1 cellular context compared by ENCODE assay signal in the genomic region with DNA sequence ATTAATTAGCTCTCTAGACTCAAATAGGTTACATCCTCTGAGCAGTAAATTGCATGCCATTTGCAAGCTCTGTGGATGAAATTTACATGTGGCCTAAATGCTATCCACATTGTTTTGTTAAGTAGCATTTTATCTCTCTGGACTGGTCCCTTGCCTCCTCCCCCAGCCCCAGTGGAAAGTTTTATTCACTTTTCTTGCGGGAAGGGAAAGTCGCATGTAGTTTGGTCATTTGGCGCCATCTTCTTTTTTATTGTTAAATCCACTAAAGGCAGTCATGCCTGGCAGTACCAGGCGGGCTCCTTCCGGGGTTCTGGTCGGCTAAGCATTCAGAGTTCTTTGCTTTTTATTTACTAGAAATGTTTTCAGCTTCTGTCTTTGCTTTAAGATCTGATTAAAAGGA.
TF ChIP-seq lines count a peak whose summit lies in the region.

No MANE protein-coding gene starts in this region.

TF ChIP-seq in GM23338, 12 proteins besides CTCF, POLR2A, EP300 and RAD21:
- no peak for TF ChIP-seq ZNF462 (CRISPR knock-in tag; IDR thresholded peaks at IDR 0.05)
- TF ChIP-seq POLR2AphosphoS5 (IDR thresholded peaks at IDR 0.05; ENCODE audit: low read depth) = peak; percentile 29; the same call in 1 of the 2 replicates
- TF ChIP-seq STAT1 (IDR thresholded peaks at IDR 0.05; ENCODE audit: unreplicated experiment) = no peak
- TF ChIP-seq, protein P1, sequence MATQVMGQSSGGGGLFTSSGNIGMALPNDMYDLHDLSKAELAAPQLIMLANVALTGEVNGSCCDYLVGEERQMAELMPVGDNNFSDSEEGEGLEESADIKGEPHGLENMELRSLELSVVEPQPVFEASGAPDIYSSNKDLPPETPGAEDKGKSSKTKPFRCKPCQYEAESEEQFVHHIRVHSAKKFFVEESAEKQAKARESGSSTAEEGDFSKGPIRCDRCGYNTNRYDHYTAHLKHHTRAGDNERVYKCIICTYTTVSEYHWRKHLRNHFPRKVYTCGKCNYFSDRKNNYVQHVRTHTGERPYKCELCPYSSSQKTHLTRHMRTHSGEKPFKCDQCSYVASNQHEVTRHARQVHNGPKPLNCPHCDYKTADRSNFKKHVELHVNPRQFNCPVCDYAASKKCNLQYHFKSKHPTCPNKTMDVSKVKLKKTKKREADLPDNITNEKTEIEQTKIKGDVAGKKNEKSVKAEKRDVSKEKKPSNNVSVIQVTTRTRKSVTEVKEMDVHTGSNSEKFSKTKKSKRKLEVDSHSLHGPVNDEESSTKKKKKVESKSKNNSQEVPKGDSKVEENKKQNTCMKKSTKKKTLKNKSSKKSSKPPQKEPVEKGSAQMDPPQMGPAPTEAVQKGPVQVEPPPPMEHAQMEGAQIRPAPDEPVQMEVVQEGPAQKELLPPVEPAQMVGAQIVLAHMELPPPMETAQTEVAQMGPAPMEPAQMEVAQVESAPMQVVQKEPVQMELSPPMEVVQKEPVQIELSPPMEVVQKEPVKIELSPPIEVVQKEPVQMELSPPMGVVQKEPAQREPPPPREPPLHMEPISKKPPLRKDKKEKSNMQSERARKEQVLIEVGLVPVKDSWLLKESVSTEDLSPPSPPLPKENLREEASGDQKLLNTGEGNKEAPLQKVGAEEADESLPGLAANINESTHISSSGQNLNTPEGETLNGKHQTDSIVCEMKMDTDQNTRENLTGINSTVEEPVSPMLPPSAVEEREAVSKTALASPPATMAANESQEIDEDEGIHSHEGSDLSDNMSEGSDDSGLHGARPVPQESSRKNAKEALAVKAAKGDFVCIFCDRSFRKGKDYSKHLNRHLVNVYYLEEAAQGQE (IDR thresholded peaks at IDR 0.05; ENCODE audit: unreplicated experiment) = no peak
- TF ChIP-seq, protein P2, sequence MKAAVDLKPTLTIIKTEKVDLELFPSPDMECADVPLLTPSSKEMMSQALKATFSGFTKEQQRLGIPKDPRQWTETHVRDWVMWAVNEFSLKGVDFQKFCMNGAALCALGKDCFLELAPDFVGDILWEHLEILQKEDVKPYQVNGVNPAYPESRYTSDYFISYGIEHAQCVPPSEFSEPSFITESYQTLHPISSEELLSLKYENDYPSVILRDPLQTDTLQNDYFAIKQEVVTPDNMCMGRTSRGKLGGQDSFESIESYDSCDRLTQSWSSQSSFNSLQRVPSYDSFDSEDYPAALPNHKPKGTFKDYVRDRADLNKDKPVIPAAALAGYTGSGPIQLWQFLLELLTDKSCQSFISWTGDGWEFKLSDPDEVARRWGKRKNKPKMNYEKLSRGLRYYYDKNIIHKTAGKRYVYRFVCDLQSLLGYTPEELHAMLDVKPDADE (IDR thresholded peaks at IDR 0.05) = no peak
- no peak for TF ChIP-seq EZH2phosphoT487 (IDR thresholded peaks at IDR 0.05; ENCODE audit: unreplicated experiment)
- peak; percentile 91 for TF ChIP-seq NANOG (IDR thresholded peaks at IDR 0.05; ENCODE audit: borderline replicate concordance)
- no peak for TF ChIP-seq ZNF114 (CRISPR knock-in tag; IDR thresholded peaks at IDR 0.05)
- no peak for TF ChIP-seq ZNF331 (CRISPR knock-in tag; IDR thresholded peaks at IDR 0.05; ENCODE audit: low read depth)
- no peak for TF ChIP-seq CREB1 (CRISPR knock-in tag; IDR thresholded peaks at IDR 0.05; ENCODE audit: low read depth)
TF ChIP-seq in GM23338: peak in this region for 2.
